ENCODE assay signal across 1 cellular context in the genomic region with DNA sequence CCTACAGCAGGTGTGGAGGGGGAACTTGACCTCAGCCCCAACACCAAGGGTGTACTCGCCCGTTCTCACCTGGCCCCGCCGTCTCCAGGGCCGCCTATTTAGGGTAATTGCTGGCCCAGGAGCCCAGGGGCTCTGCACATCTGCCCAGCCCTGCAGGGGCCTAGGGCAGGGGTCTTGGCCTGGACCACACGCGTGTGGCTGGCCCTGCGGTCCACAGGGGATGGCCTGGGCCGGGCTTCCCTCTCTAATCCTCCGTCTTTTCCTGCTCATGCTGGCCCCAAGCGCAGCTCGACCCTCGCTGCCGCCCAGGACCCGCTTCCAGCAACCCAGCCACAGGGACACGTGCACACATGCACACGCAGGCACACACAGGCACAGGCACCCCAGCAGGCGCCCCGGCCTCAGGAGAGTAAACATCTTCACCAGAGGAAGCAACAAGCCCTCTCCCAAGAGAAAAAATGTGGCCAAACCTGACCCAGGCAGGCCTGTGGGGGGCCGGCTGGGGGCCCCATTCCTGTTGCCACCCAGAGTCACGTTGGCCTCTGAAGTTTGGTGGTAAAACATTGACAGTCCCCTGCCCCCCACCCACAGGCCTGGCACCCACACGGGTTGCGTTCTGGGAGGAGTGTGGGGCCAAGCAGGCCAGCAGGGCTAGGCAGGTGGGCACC.
A peak's percentile ranks its signal among the peaks of the same experiment; 100 is the strongest.
TF ChIP-seq lines count a peak whose summit lies in the region.

No MANE protein-coding gene starts in this region.

TF ChIP-seq in HepG2, 621 proteins besides CTCF, POLR2A, EP300 and RAD21 (continued from another document and continues in another):
- TF ChIP-seq, protein P1, sequence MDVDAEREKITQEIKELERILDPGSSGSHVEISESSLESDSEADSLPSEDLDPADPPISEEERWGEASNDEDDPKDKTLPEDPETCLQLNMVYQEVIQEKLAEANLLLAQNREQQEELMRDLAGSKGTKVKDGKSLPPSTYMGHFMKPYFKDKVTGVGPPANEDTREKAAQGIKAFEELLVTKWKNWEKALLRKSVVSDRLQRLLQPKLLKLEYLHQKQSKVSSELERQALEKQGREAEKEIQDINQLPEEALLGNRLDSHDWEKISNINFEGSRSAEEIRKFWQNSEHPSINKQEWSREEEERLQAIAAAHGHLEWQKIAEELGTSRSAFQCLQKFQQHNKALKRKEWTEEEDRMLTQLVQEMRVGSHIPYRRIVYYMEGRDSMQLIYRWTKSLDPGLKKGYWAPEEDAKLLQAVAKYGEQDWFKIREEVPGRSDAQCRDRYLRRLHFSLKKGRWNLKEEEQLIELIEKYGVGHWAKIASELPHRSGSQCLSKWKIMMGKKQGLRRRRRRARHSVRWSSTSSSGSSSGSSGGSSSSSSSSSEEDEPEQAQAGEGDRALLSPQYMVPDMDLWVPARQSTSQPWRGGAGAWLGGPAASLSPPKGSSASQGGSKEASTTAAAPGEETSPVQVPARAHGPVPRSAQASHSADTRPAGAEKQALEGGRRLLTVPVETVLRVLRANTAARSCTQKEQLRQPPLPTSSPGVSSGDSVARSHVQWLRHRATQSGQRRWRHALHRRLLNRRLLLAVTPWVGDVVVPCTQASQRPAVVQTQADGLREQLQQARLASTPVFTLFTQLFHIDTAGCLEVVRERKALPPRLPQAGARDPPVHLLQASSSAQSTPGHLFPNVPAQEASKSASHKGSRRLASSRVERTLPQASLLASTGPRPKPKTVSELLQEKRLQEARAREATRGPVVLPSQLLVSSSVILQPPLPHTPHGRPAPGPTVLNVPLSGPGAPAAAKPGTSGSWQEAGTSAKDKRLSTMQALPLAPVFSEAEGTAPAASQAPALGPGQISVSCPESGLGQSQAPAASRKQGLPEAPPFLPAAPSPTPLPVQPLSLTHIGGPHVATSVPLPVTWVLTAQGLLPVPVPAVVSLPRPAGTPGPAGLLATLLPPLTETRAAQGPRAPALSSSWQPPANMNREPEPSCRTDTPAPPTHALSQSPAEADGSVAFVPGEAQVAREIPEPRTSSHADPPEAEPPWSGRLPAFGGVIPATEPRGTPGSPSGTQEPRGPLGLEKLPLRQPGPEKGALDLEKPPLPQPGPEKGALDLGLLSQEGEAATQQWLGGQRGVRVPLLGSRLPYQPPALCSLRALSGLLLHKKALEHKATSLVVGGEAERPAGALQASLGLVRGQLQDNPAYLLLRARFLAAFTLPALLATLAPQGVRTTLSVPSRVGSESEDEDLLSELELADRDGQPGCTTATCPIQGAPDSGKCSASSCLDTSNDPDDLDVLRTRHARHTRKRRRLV (CRISPR knock-in tag; IDR thresholded peaks at IDR 0.05): 0 out of 2 replicates have a peak, but pooled peaks have one; percentile 20
- TF ChIP-seq, protein P2, sequence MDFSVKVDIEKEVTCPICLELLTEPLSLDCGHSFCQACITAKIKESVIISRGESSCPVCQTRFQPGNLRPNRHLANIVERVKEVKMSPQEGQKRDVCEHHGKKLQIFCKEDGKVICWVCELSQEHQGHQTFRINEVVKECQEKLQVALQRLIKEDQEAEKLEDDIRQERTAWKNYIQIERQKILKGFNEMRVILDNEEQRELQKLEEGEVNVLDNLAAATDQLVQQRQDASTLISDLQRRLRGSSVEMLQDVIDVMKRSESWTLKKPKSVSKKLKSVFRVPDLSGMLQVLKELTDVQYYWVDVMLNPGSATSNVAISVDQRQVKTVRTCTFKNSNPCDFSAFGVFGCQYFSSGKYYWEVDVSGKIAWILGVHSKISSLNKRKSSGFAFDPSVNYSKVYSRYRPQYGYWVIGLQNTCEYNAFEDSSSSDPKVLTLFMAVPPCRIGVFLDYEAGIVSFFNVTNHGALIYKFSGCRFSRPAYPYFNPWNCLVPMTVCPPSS (IDR thresholded peaks at IDR 0.05): no peak
- TF ChIP-seq ZFY (CRISPR knock-in tag; IDR thresholded peaks at IDR 0.05): peak; percentile 51; the same call in 1 of the 2 replicates
- TF ChIP-seq, protein P3, sequence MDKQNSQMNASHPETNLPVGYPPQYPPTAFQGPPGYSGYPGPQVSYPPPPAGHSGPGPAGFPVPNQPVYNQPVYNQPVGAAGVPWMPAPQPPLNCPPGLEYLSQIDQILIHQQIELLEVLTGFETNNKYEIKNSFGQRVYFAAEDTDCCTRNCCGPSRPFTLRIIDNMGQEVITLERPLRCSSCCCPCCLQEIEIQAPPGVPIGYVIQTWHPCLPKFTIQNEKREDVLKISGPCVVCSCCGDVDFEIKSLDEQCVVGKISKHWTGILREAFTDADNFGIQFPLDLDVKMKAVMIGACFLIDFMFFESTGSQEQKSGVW (CRISPR knock-in tag; IDR thresholded peaks at IDR 0.05; ENCODE audit: borderline replicate concordance): no peak
- TF ChIP-seq ZNF709 (CRISPR knock-in tag; IDR thresholded peaks at IDR 0.05): peak; percentile 91; the same call in 1 of the 2 replicates
- TF ChIP-seq HES4 (CRISPR knock-in tag; IDR thresholded peaks at IDR 0.05; ENCODE audit: borderline replicate concordance): peak; percentile 93; the same call in 1 of the 2 replicates
- TF ChIP-seq ZNF441 (CRISPR knock-in tag; IDR thresholded peaks at IDR 0.05; ENCODE audit: borderline replicate concordance): peak; percentile 23; the same call in 1 of the 2 replicates
- peak; percentile 19; the same call in 1 of the 2 replicates for TF ChIP-seq RFXAP (CRISPR knock-in tag; IDR thresholded peaks at IDR 0.05; ENCODE audit: borderline replicate concordance)
- TF ChIP-seq, protein P4, sequence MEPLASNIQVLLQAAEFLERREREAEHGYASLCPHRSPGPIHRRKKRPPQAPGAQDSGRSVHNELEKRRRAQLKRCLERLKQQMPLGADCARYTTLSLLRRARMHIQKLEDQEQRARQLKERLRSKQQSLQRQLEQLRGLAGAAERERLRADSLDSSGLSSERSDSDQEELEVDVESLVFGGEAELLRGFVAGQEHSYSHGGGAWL (CRISPR knock-in tag; IDR thresholded peaks at IDR 0.05): no peak
- TF ChIP-seq NAIF1 (CRISPR knock-in tag; IDR thresholded peaks at IDR 0.05; ENCODE audit: borderline replicate concordance): 0 out of 2 replicates have a peak, but pooled peaks have one; percentile 17
- TF ChIP-seq ZNF746 (CRISPR knock-in tag; IDR thresholded peaks at IDR 0.05): no peak
- peak; percentile 90 for TF ChIP-seq ZNF563 (CRISPR knock-in tag; IDR thresholded peaks at IDR 0.05)
- TF ChIP-seq ZNF564 (CRISPR knock-in tag; IDR thresholded peaks at IDR 0.05): peak; percentile 43; the same call in 1 of the 2 replicates
- TF ChIP-seq, protein P5, sequence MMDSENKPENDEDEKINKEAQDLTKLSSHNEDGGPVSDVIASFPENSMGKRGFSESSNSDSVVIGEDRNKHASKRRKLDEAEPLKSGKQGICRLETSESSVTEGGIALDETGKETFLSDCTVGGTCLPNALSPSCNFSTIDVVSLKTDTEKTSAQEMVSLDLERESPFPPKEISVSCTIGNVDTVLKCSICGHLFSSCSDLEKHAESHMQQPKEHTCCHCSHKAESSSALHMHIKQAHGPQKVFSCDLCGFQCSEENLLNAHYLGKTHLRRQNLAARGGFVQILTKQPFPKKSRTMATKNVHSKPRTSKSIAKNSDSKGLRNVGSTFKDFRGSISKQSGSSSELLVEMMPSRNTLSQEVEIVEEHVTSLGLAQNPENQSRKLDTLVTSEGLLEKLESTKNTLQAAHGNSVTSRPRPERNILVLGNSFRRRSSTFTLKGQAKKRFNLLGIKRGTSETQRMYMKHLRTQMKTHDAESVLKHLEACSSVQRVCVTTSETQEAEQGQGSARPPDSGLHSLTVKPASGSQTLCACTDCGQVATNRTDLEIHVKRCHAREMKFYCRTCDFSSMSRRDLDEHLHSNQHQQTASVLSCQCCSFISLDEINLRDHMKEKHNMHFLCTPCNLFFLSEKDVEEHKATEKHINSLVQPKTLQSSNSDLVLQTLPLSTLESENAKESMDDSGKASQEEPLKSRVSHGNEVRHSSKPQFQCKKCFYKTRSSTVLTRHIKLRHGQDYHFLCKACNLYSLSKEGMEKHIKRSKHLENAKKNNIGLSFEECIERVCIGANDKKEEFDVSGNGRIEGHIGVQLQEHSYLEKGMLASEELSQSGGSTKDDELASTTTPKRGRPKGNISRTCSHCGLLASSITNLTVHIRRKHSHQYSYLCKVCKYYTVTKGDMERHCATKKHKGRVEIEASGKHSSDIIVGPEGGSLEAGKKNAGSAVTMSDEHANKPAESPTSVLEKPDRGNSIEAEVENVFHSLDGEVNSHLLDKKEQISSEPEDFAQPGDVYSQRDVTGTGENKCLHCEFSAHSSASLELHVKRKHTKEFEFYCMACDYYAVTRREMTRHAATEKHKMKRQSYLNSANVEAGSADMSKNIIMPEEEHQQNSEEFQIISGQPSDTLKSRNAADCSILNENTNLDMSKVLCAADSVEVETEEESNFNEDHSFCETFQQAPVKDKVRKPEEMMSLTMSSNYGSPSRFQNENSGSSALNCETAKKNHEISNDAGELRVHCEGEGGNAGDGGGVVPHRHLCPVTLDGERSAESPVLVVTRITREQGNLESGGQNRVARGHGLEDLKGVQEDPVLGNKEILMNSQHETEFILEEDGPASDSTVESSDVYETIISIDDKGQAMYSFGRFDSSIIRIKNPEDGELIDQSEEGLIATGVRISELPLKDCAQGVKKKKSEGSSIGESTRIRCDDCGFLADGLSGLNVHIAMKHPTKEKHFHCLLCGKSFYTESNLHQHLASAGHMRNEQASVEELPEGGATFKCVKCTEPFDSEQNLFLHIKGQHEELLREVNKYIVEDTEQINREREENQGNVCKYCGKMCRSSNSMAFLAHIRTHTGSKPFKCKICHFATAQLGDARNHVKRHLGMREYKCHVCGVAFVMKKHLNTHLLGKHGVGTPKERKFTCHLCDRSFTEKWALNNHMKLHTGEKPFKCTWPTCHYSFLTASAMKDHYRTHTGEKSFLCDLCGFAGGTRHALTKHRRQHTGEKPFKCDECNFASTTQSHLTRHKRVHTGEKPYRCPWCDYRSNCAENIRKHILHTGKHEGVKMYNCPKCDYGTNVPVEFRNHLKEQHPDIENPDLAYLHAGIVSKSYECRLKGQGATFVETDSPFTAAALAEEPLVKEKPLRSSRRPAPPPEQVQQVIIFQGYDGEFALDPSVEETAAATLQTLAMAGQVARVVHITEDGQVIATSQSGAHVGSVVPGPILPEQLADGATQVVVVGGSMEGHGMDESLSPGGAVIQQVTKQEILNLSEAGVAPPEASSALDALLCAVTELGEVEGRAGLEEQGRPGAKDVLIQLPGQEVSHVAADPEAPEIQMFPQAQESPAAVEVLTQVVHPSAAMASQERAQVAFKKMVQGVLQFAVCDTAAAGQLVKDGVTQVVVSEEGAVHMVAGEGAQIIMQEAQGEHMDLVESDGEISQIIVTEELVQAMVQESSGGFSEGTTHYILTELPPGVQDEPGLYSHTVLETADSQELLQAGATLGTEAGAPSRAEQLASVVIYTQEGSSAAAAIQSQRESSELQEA (CRISPR knock-in tag; IDR thresholded peaks at IDR 0.05; ENCODE audit: not compliant biosample characterization): peak; percentile 37
- TF ChIP-seq ZNF703 (CRISPR knock-in tag; IDR thresholded peaks at IDR 0.05; ENCODE audit: borderline replicate concordance): 0 out of 2 replicates have a peak, but pooled peaks have one; percentile 55
- TF ChIP-seq, protein P6, sequence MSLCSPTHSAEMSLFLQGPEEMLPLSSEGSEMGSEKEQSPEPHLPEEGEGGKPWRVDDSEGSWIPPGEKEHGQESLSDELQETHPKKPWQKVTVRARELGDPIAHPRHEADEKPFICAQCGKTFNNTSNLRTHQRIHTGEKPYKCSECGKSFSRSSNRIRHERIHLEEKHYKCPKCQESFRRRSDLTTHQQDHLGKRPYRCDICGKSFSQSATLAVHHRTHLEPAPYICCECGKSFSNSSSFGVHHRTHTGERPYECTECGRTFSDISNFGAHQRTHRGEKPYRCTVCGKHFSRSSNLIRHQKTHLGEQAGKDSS (CRISPR knock-in tag; IDR thresholded peaks at IDR 0.05; ENCODE audit: borderline replicate concordance, low read depth): no peak
- peak; percentile 98 for TF ChIP-seq HNRNPL (IDR thresholded peaks at IDR 0.05; ENCODE audit: low read depth, low read length)
- TF ChIP-seq, protein P7, sequence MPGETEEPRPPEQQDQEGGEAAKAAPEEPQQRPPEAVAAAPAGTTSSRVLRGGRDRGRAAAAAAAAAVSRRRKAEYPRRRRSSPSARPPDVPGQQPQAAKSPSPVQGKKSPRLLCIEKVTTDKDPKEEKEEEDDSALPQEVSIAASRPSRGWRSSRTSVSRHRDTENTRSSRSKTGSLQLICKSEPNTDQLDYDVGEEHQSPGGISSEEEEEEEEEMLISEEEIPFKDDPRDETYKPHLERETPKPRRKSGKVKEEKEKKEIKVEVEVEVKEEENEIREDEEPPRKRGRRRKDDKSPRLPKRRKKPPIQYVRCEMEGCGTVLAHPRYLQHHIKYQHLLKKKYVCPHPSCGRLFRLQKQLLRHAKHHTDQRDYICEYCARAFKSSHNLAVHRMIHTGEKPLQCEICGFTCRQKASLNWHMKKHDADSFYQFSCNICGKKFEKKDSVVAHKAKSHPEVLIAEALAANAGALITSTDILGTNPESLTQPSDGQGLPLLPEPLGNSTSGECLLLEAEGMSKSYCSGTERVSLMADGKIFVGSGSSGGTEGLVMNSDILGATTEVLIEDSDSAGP (CRISPR knock-in tag; IDR thresholded peaks at IDR 0.05; ENCODE audit: borderline replicate concordance): peak; percentile 72; the same call in 1 of the 2 replicates
- TF ChIP-seq, protein P8, sequence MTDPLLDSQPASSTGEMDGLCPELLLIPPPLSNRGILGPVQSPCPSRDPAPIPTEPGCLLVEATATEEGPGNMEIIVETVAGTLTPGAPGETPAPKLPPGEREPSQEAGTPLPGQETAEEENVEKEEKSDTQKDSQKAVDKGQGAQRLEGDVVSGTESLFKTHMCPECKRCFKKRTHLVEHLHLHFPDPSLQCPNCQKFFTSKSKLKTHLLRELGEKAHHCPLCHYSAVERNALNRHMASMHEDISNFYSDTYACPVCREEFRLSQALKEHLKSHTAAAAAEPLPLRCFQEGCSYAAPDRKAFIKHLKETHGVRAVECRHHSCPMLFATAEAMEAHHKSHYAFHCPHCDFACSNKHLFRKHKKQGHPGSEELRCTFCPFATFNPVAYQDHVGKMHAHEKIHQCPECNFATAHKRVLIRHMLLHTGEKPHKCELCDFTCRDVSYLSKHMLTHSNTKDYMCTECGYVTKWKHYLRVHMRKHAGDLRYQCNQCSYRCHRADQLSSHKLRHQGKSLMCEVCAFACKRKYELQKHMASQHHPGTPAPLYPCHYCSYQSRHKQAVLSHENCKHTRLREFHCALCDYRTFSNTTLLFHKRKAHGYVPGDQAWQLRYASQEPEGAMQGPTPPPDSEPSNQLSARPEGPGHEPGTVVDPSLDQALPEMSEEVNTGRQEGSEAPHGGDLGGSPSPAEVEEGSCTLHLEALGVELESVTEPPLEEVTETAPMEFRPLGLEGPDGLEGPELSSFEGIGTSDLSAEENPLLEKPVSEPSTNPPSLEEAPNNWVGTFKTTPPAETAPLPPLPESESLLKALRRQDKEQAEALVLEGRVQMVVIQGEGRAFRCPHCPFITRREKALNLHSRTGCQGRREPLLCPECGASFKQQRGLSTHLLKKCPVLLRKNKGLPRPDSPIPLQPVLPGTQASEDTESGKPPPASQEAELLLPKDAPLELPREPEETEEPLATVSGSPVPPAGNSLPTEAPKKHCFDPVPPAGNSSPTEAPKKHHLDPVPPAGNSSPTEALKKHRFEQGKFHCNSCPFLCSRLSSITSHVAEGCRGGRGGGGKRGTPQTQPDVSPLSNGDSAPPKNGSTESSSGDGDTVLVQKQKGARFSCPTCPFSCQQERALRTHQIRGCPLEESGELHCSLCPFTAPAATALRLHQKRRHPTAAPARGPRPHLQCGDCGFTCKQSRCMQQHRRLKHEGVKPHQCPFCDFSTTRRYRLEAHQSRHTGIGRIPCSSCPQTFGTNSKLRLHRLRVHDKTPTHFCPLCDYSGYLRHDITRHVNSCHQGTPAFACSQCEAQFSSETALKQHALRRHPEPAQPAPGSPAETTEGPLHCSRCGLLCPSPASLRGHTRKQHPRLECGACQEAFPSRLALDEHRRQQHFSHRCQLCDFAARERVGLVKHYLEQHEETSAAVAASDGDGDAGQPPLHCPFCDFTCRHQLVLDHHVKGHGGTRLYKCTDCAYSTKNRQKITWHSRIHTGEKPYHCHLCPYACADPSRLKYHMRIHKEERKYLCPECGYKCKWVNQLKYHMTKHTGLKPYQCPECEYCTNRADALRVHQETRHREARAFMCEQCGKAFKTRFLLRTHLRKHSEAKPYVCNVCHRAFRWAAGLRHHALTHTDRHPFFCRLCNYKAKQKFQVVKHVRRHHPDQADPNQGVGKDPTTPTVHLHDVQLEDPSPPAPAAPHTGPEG (CRISPR knock-in tag; IDR thresholded peaks at IDR 0.05): 0 out of 2 replicates have a peak, but pooled peaks have one; percentile 36
- peak; percentile 67 for TF ChIP-seq KDM5B (CRISPR knock-in tag; IDR thresholded peaks at IDR 0.05; ENCODE audit: borderline replicate concordance)
